Comparison of ENCODE assay signal across 10 cellular contexts in genomic region chr9:131734781-131735180, GRCh38. TPM values are rescaled to one million over a fixed set of nuclear protein-coding genes. Genes with fewer than 3 reads are reported as not detected.
DNase-seq lines count a peak whose midpoint lies in the region; ATAC-seq, FAIRE-seq and TF ChIP-seq lines count a peak whose summit lies in the region.
"Had no signal": no experiment of that assay in that cellular context is flagged by ENCODE, and none has a peak within 500 bp of the region (broad histone marks: within the 10 kb centered on the region; RNA-seq: fewer than 3 reads in every experiment).

No MANE protein-coding gene starts in this region.

- no peak overlapping the region for H3T11ph ChIP-seq in H9 (ENCODE audit: low read length)

- no peak overlapping the region for H4K5ac ChIP-seq in H9 (ENCODE audit: insufficient read length, low read depth, low read length)

- no peak overlapping the region for H3K14ac ChIP-seq in H9 (ENCODE audit: insufficient read depth, low read length)

- peaks cover 3% of the 10 kb centered on the region for H3K79me1 ChIP-seq in H9 (ENCODE audit: insufficient read depth, low read depth, low read length, poor library complexity, severe bottlenecking)

- peaks cover 4% of the 10 kb centered on the region for H3K23me2 ChIP-seq in H9 (ENCODE audit: insufficient read length, low read depth, low read length, poor library complexity, severe bottlenecking)

- no peak overlapping the region for H3K4me3 Mint-ChIP-seq in H9
- H3K4me3 Mint-ChIP-seq in activated naive CD8-positive, alpha-beta T cell treated with anti-CD3 and anti-CD28 coated beads, Interleukin-2, amount 10 ng/mL, durations not matched to agents 7 days and 5 days: peak overlapping the region; percentile 88

- no peak overlapping the region for H2BK120ac ChIP-seq in H9 (ENCODE audit: low read depth, low read length, poor library complexity, severe bottlenecking)

- no peak overlapping the region for H4K91ac ChIP-seq in H9 (ENCODE audit: insufficient read length, low read depth, low read length)

- peaks cover 4 to 9% (median 4%) of the 10 kb centered on the region in 3 experiments; a peak in 3 of 7 replicates for H3K36me3 Mint-ChIP-seq in H9 (ENCODE audit: insufficient read depth in 1 of 3, low read depth in 3 of 3)
- peaks cover 6% of the 10 kb centered on the region for H3K36me3 Mint-ChIP-seq in activated naive CD8-positive, alpha-beta T cell treated with anti-CD3 and anti-CD28 coated beads, Interleukin-2, amount 10 ng/mL, durations not matched to agents 7 days and 5 days

- H3K56ac ChIP-seq in H9 (ENCODE audit: insufficient read length, low read depth, low read length): no peak overlapping the region

- H2BK15ac ChIP-seq in H9 (ENCODE audit: low read depth, low read length): no peak overlapping the region

- CTCF ChIA-PET in A549 (lab: Yijun Ruan, JAX): interaction anchor here (1.2 to 25.4 kb wide), 4 partner anchors 25 to 134 kb away, joined by 3 to 737 read pairs (median 6); no protein-coding TSS in a partner anchor

- no peak overlapping the region for H3K18ac ChIP-seq in H9 (ENCODE audit: insufficient read length, low read depth, low read length)

- peak overlapping the region in 2 of 3 experiments; percentile 36 to 60; a peak in 4 of 7 replicates for H3K27ac Mint-ChIP-seq in H9
- peak overlapping the region; percentile 98 for H3K27ac Mint-ChIP-seq in activated naive CD8-positive, alpha-beta T cell treated with anti-CD3 and anti-CD28 coated beads, Interleukin-2, amount 10 ng/mL, durations not matched to agents 7 days and 5 days

- ATAC-seq in A549: no peak
- ATAC-seq in activated naive CD8-positive, alpha-beta T cell treated with anti-CD3 and anti-CD28 coated beads, Interleukin-2, amount 10 ng/mL, durations not matched to agents 7 days and 5 days (ENCODE audit: low read depth): no peak

- FAIRE-seq in A549 (lab: Jason Lieb, UNC): no peak

- H2BK12ac ChIP-seq in H9 (ENCODE audit: insufficient read length, low read depth, low read length): no peak overlapping the region

- H3K79me2 ChIP-seq in H9 (ENCODE audit: insufficient read depth, low read length): peaks cover 43% of the 10 kb centered on the region; the same call in 1 of the 2 replicates

- H3K9me3 ChIP-seq in A549: no peaks in the 10 kb centered on the region
- H3K9me3 ChIP-seq in H9 (ENCODE audit: control insufficient read depth, low read depth, low read length): no peaks in the 10 kb centered on the region
- no peaks in the 10 kb centered on the region for H3K9me3 ChIP-seq in muscle layer of duodenum (ENCODE audit: control insufficient read depth in 1 of 2, low read length in 2 of 2)

- no peak for TF ChIP-seq CTCF in A549 (IDR thresholded peaks at IDR 0.05)
- TF ChIP-seq CTCF in H9 (conservative IDR thresholded peaks at IDR 0.05): no peak

- no peak overlapping the region for H3K23ac ChIP-seq in H9 (ENCODE audit: insufficient read length, low read depth, low read length)

- no peak overlapping the region for H2AFZ ChIP-seq in H9 (ENCODE audit: low read length)
- H2AFZ ChIP-seq: parathyroid adenoma had no signal

- H3K36me3 ChIP-seq in muscle layer of duodenum (ENCODE audit: control insufficient read depth in 1 of 2, insufficient read depth in 2 of 2, low read length in 2 of 2): no peaks in the 10 kb centered on the region

- WGBS in A549 (ENCODE audit: missing lambda C conversion rate): 79% methylated on average over 8 of the region's 8 CpGs
- WGBS in H9 (ENCODE audit: extremely low coverage, insufficient read length, low lambda C conversion rate): no CpG with 5 or more reads among the region's 8 CpGs

- H3K9me3 Mint-ChIP-seq in H9: peaks cover 0 to 4% of the 10 kb centered on the region in 2 experiments; a peak in 1 of 5 replicates
- no peaks in the 10 kb centered on the region for H3K9me3 Mint-ChIP-seq in activated naive CD8-positive, alpha-beta T cell treated with anti-CD3 and anti-CD28 coated beads, Interleukin-2, amount 10 ng/mL, durations not matched to agents 7 days and 5 days

- H3K27me3 ChIP-seq in H9 (ENCODE audit: insufficient read depth, low read length): no peaks in the 10 kb centered on the region
- H3K27me3 ChIP-seq in muscle layer of duodenum (ENCODE audit: low read depth, low read length): no peaks in the 10 kb centered on the region

- no peaks in the 10 kb centered on the region for H4K20me1 ChIP-seq in H9 (ENCODE audit: control insufficient read depth, insufficient read depth, insufficient read length)

- no peak overlapping the region for H3K4ac ChIP-seq in H9 (ENCODE audit: low read depth, low read length)

- H3K27ac ChIP-seq in A549 (peak overlapping the region; percentile 67 to 79), H9 (ENCODE audit: insufficient read length, low read depth, low read length) (no peak overlapping the region), muscle layer of duodenum (ENCODE audit: low read length) (peak overlapping the region; percentile 56)
- H3K27ac ChIP-seq: parathyroid adenoma had no signal

- no peak overlapping the region for H2BK20ac ChIP-seq in H9 (ENCODE audit: low read depth, low read length, poor library complexity, severe bottlenecking)

- TF ChIP-seq RAD21 in A549 (conservative IDR thresholded peaks at IDR 0.05 in 1 of 2, IDR thresholded peaks at IDR 0.05 in 1 of 2): no peak

- no peak overlapping the region for H4K8ac ChIP-seq in H9 (replicated peaks; ENCODE audit: insufficient read length, low read depth, low read length)

- H3K4me2 ChIP-seq in A549 (peak overlapping the region; percentile 75), H9 (ENCODE audit: insufficient read depth, insufficient read length, low read length) (no peak overlapping the region)

- H3K4me1 Mint-ChIP-seq in H9: peaks cover 43 to 63% of the 10 kb centered on the region in 2 experiments
- H3K4me1 Mint-ChIP-seq in activated naive CD8-positive, alpha-beta T cell treated with anti-CD3 and anti-CD28 coated beads, Interleukin-2, amount 10 ng/mL, durations not matched to agents 7 days and 5 days: peaks cover 75% of the 10 kb centered on the region

- TF ChIP-seq EP300 in A549 (IDR thresholded peaks at IDR 0.05): no peak

- H3K4me3 ChIP-seq in A549: peak overlapping the region; percentile 0; the same call in 2 of the 3 replicates
- H3K4me3 ChIP-seq in muscle layer of duodenum (ENCODE audit: low read depth in 1 of 2, low read length in 2 of 2): no peak overlapping the region

- no peak for TF ChIP-seq POLR2A in A549 (IDR thresholded peaks at IDR 0.05; ENCODE audit: low read length)

- no peaks in the 10 kb centered on the region for H3K27me3 Mint-ChIP-seq in H9 (ENCODE audit: low read depth)
- no peaks in the 10 kb centered on the region for H3K27me3 Mint-ChIP-seq in activated naive CD8-positive, alpha-beta T cell treated with anti-CD3 and anti-CD28 coated beads, Interleukin-2, amount 10 ng/mL, durations not matched to agents 7 days and 5 days

- POLR2A ChIA-PET in A549 (lab: Yijun Ruan, JAX): no interaction called here
- POLR2A ChIA-PET in activated naive CD8-positive, alpha-beta T cell treated with anti-CD3 and anti-CD28 coated beads, Interleukin-2, amount 10 ng/mL, durations not matched to agents 7 days and 5 days (lab: Charles Lee): interaction anchor here (1.4 kb wide), 1 partner anchor 98 kb away, joined by 3 read pairs; no protein-coding TSS in a partner anchor

- no peak overlapping the region for H2BK5ac ChIP-seq in H9 (ENCODE audit: insufficient read length, low read length)

- no peak overlapping the region for H2AK5ac ChIP-seq in H9 (ENCODE audit: insufficient read length, low read length)

- H3K4me1 ChIP-seq in A549: peaks cover 73% of the 10 kb centered on the region
- H3K4me1 ChIP-seq in H9 (ENCODE audit: insufficient read depth, low read length): peaks cover 2% of the 10 kb centered on the region; the same call in 1 of the 2 replicates
- H3K4me1 ChIP-seq in muscle layer of duodenum (ENCODE audit: control insufficient read depth in 1 of 2, insufficient read depth in 2 of 2, low read length in 2 of 2): peaks cover 40 to 56% of the 10 kb centered on the region in 2 donors
- H3K4me1 ChIP-seq: parathyroid adenoma had no signal

- H3K9ac ChIP-seq in H9 (ENCODE audit: extremely low read depth, insufficient read length, low read length): no peak overlapping the region
- H3K9ac ChIP-seq: parathyroid adenoma had no signal

- DNase-seq in A549 (ENCODE audit: low read depth in 1 of 2, low spot score in 1 of 2) (no peak), H9 (no peak), NCI-H526 (lab: John Stamatoyannopoulos, UW) (no peak), HT-29 (ENCODE audit: low spot score) (no peak), NCI-H1436 (lab: John Stamatoyannopoulos, UW) (no peak), SW480 (ENCODE audit: low spot score) (no peak)
- no peak for DNase-seq in activated naive CD8-positive, alpha-beta T cell treated with anti-CD3 and anti-CD28 coated beads, Interleukin-2, amount 10 ng/mL, durations not matched to agents 7 days and 5 days
- DNase-seq: DMS 273 treated with DMSO at 0.1 percent for 48 hours had no signal

TF ChIP-seq in A549, 52 proteins besides CTCF, POLR2A, EP300 and RAD21:
- no peak for TF ChIP-seq HES2 (IDR thresholded peaks at IDR 0.05)
- no peak for TF ChIP-seq JUN (IDR thresholded peaks at IDR 0.05)
- no peak for TF ChIP-seq JUNB (IDR thresholded peaks at IDR 0.05)
- TF ChIP-seq NFE2L2 (conservative IDR thresholded peaks at IDR 0.05; ENCODE audit: low read length): no peak
- TF ChIP-seq POLR2AphosphoS2 (conservative IDR thresholded peaks at IDR 0.05; ENCODE audit: low read length): no peak
- no peak for TF ChIP-seq RFX5 (IDR thresholded peaks at IDR 0.05)

RNA-seq across cellular contexts. Expression of gene RAPGEF1, which starts 5.1 kb away (rescaled TPM):
- 27.7 and 32.5 TPM in 2 replicates for polyA plus RNA-seq in A549 (2011; rRNA removed)
- 21.8 and 26.8 TPM in 2 replicates for polyA plus RNA-seq in A549 (2012; cell fraction: cytosol; rRNA removed)
- 38.6 and 40.1 TPM in 2 replicates for polyA plus RNA-seq in A549 (2012; cell fraction: nucleus; rRNA removed)
- 20.6 to 21.7 TPM (median 21.6 TPM) in 3 replicates for polyA plus RNA-seq in A549 (2017; fragmentation: RNase III; extraction: RNeasy Plus Mini Kit Qiagen cat#74134 plus additional on column Dnase treatment)
- 31.3 and 33.3 TPM in 2 replicates for polyA minus RNA-seq in A549 (2011; rRNA and poly(A)+ RNA removed)
- total RNA-seq in H9 (2021): 53.9 and 55.6 TPM in 2 replicates
- total RNA-seq in activated naive CD8-positive, alpha-beta T cell treated with anti-CD3 and anti-CD28 coated beads, Interleukin-2, amount 10 ng/mL, durations not matched to agents 7 days and 5 days: 100 to 1,000 TPM; 129 to 131 TPM
- 15.7 and 15.8 TPM in 2 replicates for total RNA-seq in HT-29 (2014; rRNA removed; shearing (Covaris generic))
